ENCODE assay signal across 28 cellular contexts in genomic region chr20:39985276-39985675, GRCh38.
DNase-seq lines count a peak whose midpoint lies in the region; ATAC-seq and TF ChIP-seq lines count a peak whose summit lies in the region.
"Had no signal": no experiment of that assay in that cellular context is flagged by ENCODE, and none has a peak within 500 bp of the region (broad histone marks: within the 10 kb centered on the region; RNA-seq: fewer than 3 reads in every experiment).

No MANE protein-coding gene starts in this region.

- H3K4me3 ChIP-seq in left ventricle myocardium inferior, result no peak overlapping the region
- no peak overlapping the region for H3K4me3 ChIP-seq in sigmoid colon
- H3K4me3 ChIP-seq in vagina, result no peak overlapping the region
- H3K4me3 ChIP-seq: BLaER1, pancreas, skin epidermis had no signal

- no peaks in the 10 kb centered on the region for H3K4me1 Mint-ChIP-seq in activated naive CD8-positive, alpha-beta T cell treated with anti-CD3 and anti-CD28 coated beads, Interleukin-2, amount 50 U/mL, for 24 hours
- H3K4me1 Mint-ChIP-seq: activated naive CD4-positive, alpha-beta T cell treated with anti-CD3 and anti-CD28 coated beads, Interleukin-2, amount 10 ng/mL, durations not matched to agents 7 days and 5 days; naive thymus-derived CD4-positive, alpha-beta T cell; stimulated activated effector memory CD8-positive, alpha-beta T cell treated with anti-CD3 and anti-CD28 coated beads, Interleukin-12 subunit alpha, Interleukin-12 subunit beta, amount 100 ng/mL, for 72 hours had no signal

- peaks cover 2% of the 10 kb centered on the region for H3K27me3 Mint-ChIP-seq in activated naive CD8-positive, alpha-beta T cell treated with anti-CD3 and anti-CD28 coated beads, Interleukin-2, amount 50 U/mL, for 24 hours
- H3K27me3 Mint-ChIP-seq: activated naive CD4-positive, alpha-beta T cell treated with anti-CD3 and anti-CD28 coated beads, Interleukin-2, amount 10 ng/mL, durations not matched to agents 7 days and 5 days had no signal

- H3K27ac Mint-ChIP-seq in activated naive CD8-positive, alpha-beta T cell treated with anti-CD3 and anti-CD28 coated beads, Interleukin-2, amount 50 U/mL, for 24 hours, result no peak overlapping the region
- H3K27ac Mint-ChIP-seq: activated naive CD4-positive, alpha-beta T cell treated with anti-CD3 and anti-CD28 coated beads, Interleukin-2, amount 10 ng/mL, durations not matched to agents 7 days and 5 days; activated T-cell treated with anti-CD3 and anti-CD28 coated beads, Interleukin-2, amount 50 U/mL, for 72 hours; naive thymus-derived CD4-positive, alpha-beta T cell; stimulated activated effector memory CD8-positive, alpha-beta T cell treated with anti-CD3 and anti-CD28 coated beads, Interleukin-12 subunit alpha, Interleukin-12 subunit beta, amount 100 ng/mL, for 72 hours had no signal

- no peak for DNase-seq in left ventricle myocardium inferior
- DNase-seq in cardiac septum (ENCODE audit: low spot score), result no peak
- DNase-seq in left kidney (ENCODE audit: low read depth, low spot score), result peak; percentile 58
- no peak for DNase-seq in sigmoid colon
- DNase-seq in vagina (ENCODE audit: extremely low spot score in 2 of 2), result no peak
- no peak for DNase-seq in activated CD4-positive, alpha-beta T cell treated with anti-CD3 and anti-CD28 coated beads, Interleukin-2, amount 50 U/mL, for 1 hour
- no peak for DNase-seq in middle frontal gyrus (ENCODE audit: extremely low spot score, low spot score)
- DNase-seq in activated naive CD8-positive, alpha-beta T cell treated with anti-CD3 and anti-CD28 coated beads, Interleukin-2, amount 50 U/mL, for 24 hours, result no peak
- DNase-seq: ACHN; activated CD4-positive, alpha-beta T cell treated with anti-CD3 and anti-CD28 coated beads for 4 hours; activated naive CD4-positive, alpha-beta T cell treated with anti-CD3 and anti-CD28 coated beads, Interleukin-2, amount 10 ng/mL, durations not matched to agents 7 days and 5 days; activated T-cell treated with anti-CD3 and anti-CD28 coated beads, Interleukin-2, amount 50 U/mL, for 72 hours; Calu3; cerebellar nuclear complex; EL; erythroblast; Kasumi-1; mammary epithelial cell; naive thymus-derived CD4-positive, alpha-beta T cell; NCI-H187; NCI-H226; pancreas; PC-3; SIG-M5; stimulated activated CD4-positive, alpha-beta T cell treated with anti-CD3 and anti-CD28 coated beads, Interleukin-2, amount 100 ng/mL, for 24 hours had no signal

- peaks cover 9% of the 10 kb centered on the region for H3K9me3 Mint-ChIP-seq in activated naive CD8-positive, alpha-beta T cell treated with anti-CD3 and anti-CD28 coated beads, Interleukin-2, amount 50 U/mL, for 24 hours
- H3K9me3 Mint-ChIP-seq: activated naive CD4-positive, alpha-beta T cell treated with anti-CD3 and anti-CD28 coated beads, Interleukin-2, amount 10 ng/mL, durations not matched to agents 7 days and 5 days had no signal

- H3K36me3 ChIP-seq in left ventricle myocardium inferior (no peaks in the 10 kb centered on the region), sigmoid colon (no peaks in the 10 kb centered on the region), vagina (no peaks in the 10 kb centered on the region)
- H3K36me3 ChIP-seq: BLaER1, pancreas had no signal

- H3K9me3 ChIP-seq in left ventricle myocardium inferior (replicated peaks), result peaks cover 6% of the 10 kb centered on the region
- no peaks in the 10 kb centered on the region for H3K9me3 ChIP-seq in sigmoid colon
- H3K9me3 ChIP-seq in vagina, result no peaks in the 10 kb centered on the region
- H3K9me3 ChIP-seq: BLaER1, pancreas had no signal

- H3K4me1 ChIP-seq in left ventricle myocardium inferior (peaks cover 49% of the 10 kb centered on the region), sigmoid colon (peaks cover 0 to 33% (median 27%) of the 10 kb centered on the region in 4 donors), vagina (peaks cover 26% of the 10 kb centered on the region)

- no peak for ATAC-seq in activated naive CD8-positive, alpha-beta T cell treated with anti-CD3 and anti-CD28 coated beads, Interleukin-2, amount 50 U/mL, for 24 hours
- ATAC-seq: activated T-cell treated with anti-CD3 and anti-CD28 coated beads, Interleukin-2, amount 50 U/mL, for 72 hours; naive thymus-derived CD4-positive, alpha-beta T cell; PC-3; stimulated activated effector memory CD8-positive, alpha-beta T cell treated with anti-CD3 and anti-CD28 coated beads, Interleukin-12 subunit alpha, Interleukin-12 subunit beta, amount 100 ng/mL, for 72 hours had no signal

- H3K27ac ChIP-seq in left ventricle myocardium inferior (replicated peaks) (peak overlapping the region; percentile 95), sigmoid colon (peak overlapping the region; percentile 66 to 86 (median 83)), vagina (peak overlapping the region; percentile 77)
- H3K27ac ChIP-seq: BLaER1 had no signal

- no peak for TF ChIP-seq CTCF in left ventricle myocardium inferior (IDR thresholded peaks at IDR 0.05; ENCODE audit: borderline replicate concordance)
- no peak for TF ChIP-seq CTCF in sigmoid colon (IDR thresholded peaks at IDR 0.05)
- no peak for TF ChIP-seq CTCF in vagina (IDR thresholded peaks at IDR 0.05)

- intact Hi-C loops in left ventricle myocardium inferior (cut with micrococcal nuclease), result no loop called here
- intact Hi-C loops in cardiac septum (cut with DNase I), result no loop called here
- intact Hi-C loops in sigmoid colon (cut with DNase I), result loop anchor here (5.0 kb wide), 2 partner anchors 98 to 302 kb away; no protein-coding TSS in a partner anchor
- intact Hi-C loops in vagina (cut with DNase I), result no loop called here

- TF ChIP-seq POLR2A in sigmoid colon (IDR thresholded peaks at IDR 0.05), result no peak
- no peak for TF ChIP-seq POLR2A in vagina (IDR thresholded peaks at IDR 0.05)

- 77 to 83% methylated on average over 3 of the region's 3 CpGs for WGBS in sigmoid colon, 2 donors

- no peaks in the 10 kb centered on the region for H3K36me3 Mint-ChIP-seq in activated naive CD8-positive, alpha-beta T cell treated with anti-CD3 and anti-CD28 coated beads, Interleukin-2, amount 50 U/mL, for 24 hours (ENCODE audit: low read depth)
- H3K36me3 Mint-ChIP-seq: activated naive CD4-positive, alpha-beta T cell treated with anti-CD3 and anti-CD28 coated beads, Interleukin-2, amount 10 ng/mL, durations not matched to agents 7 days and 5 days; naive thymus-derived CD4-positive, alpha-beta T cell; stimulated activated effector memory CD8-positive, alpha-beta T cell treated with anti-CD3 and anti-CD28 coated beads, Interleukin-12 subunit alpha, Interleukin-12 subunit beta, amount 100 ng/mL, for 72 hours had no signal

- H3K27me3 ChIP-seq in left ventricle myocardium inferior (ENCODE audit: low read depth), result no peaks in the 10 kb centered on the region
- no peaks in the 10 kb centered on the region for H3K27me3 ChIP-seq in sigmoid colon
- H3K27me3 ChIP-seq in vagina, result no peaks in the 10 kb centered on the region
- H3K27me3 ChIP-seq: BLaER1, pancreas had no signal

- TF ChIP-seq EP300 in sigmoid colon (IDR thresholded peaks at IDR 0.05), result no peak

- H3K4me3 Mint-ChIP-seq in activated naive CD8-positive, alpha-beta T cell treated with anti-CD3 and anti-CD28 coated beads, Interleukin-2, amount 50 U/mL, for 24 hours, result no peak overlapping the region
- H3K4me3 Mint-ChIP-seq: activated naive CD4-positive, alpha-beta T cell treated with anti-CD3 and anti-CD28 coated beads, Interleukin-2, amount 10 ng/mL, durations not matched to agents 7 days and 5 days; activated T-cell treated with anti-CD3 and anti-CD28 coated beads, Interleukin-2, amount 50 U/mL, for 72 hours; naive thymus-derived CD4-positive, alpha-beta T cell; stimulated activated effector memory CD8-positive, alpha-beta T cell treated with anti-CD3 and anti-CD28 coated beads, Interleukin-12 subunit alpha, Interleukin-12 subunit beta, amount 100 ng/mL, for 72 hours had no signal
